Comparison of ENCODE assay signal across 1 cellular context in genomic region chr9:91182429-91182828, GRCh38.
TF ChIP-seq lines count a peak whose summit lies in the region.

No MANE protein-coding gene starts in this region.

TF ChIP-seq in GM23338, 12 proteins besides CTCF, POLR2A, EP300 and RAD21 (continued from another document):
- TF ChIP-seq ZNF462 (CRISPR knock-in tag; IDR thresholded peaks at IDR 0.05): no peak
- no peak for TF ChIP-seq REST (IDR thresholded peaks at IDR 0.05; ENCODE audit: unreplicated experiment)
- TF ChIP-seq JUNB (IDR thresholded peaks at IDR 0.05; ENCODE audit: unreplicated experiment): no peak
- no peak for TF ChIP-seq EZH2 (IDR thresholded peaks at IDR 0.05; ENCODE audit: low read depth, unreplicated experiment)
- no peak for TF ChIP-seq ZNF114 (CRISPR knock-in tag; IDR thresholded peaks at IDR 0.05)
- TF ChIP-seq POLR2AphosphoS5 (IDR thresholded peaks at IDR 0.05; ENCODE audit: low read depth): no peak
